26 cellular contexts compared by ENCODE assay signal in genomic region chr4:45284400-45285085, GRCh38.
DNase-seq lines count a peak whose midpoint lies in the region; ATAC-seq and TF ChIP-seq lines count a peak whose summit lies in the region.
"Had no signal": no experiment of that assay in that cellular context is flagged by ENCODE, and none has a peak within 500 bp of the region (broad histone marks: within the 10 kb centered on the region; RNA-seq: fewer than 3 reads in every experiment).

No MANE protein-coding gene starts in this region.

- no peaks in the 10 kb centered on the region for H3K9me3 ChIP-seq in upper lobe of right lung
- H3K9me3 ChIP-seq in naive thymus-derived CD4-positive, alpha-beta T cell (ENCODE audit: control insufficient read depth in 2 of 3, low read length in 3 of 3), result peaks cover 0 to 4% (median 0%) of the 10 kb centered on the region in 3 experiments
- H3K9me3 ChIP-seq: BE2C had no signal

- H3K27ac ChIP-seq in dorsolateral prefrontal cortex (peak overlapping the region in 37 of 59 donors; percentile 3 to 83 (median 48)), upper lobe of right lung (no peak overlapping the region)
- H3K27ac ChIP-seq in naive thymus-derived CD4-positive, alpha-beta T cell (ENCODE audit: low read depth, low read length), result no peak overlapping the region
- H3K27ac ChIP-seq: RWPE1 had no signal

- CTCF ChIA-PET in naive thymus-derived CD4-positive, alpha-beta T cell (lab: Charles Lee), result interaction anchor here (0.6 kb wide), 1 partner anchor 1691 kb away, joined by 3 read pairs; no protein-coding TSS in a partner anchor

- no peaks in the 10 kb centered on the region for H3K27me3 Mint-ChIP-seq in activated naive CD8-positive, alpha-beta T cell treated with anti-CD3 and anti-CD28 coated beads, Interleukin-2, amount 50 U/mL, for 24 hours
- no peaks in the 10 kb centered on the region for H3K27me3 Mint-ChIP-seq in activated naive CD8-positive, alpha-beta T cell treated with anti-CD3 and anti-CD28 coated beads for 36 hours
- H3K27me3 Mint-ChIP-seq in naive thymus-derived CD4-positive, alpha-beta T cell, result no peaks in the 10 kb centered on the region

- ATAC-seq in activated naive CD8-positive, alpha-beta T cell treated with anti-CD3 and anti-CD28 coated beads, Interleukin-2, amount 50 U/mL, for 24 hours, result peak; percentile 20
- ATAC-seq in upper lobe of right lung (peak; percentile 36), HG03045 (IDR thresholded peaks at IDR 0.05; ENCODE audit: unreplicated experiment) (no peak), HG02852 (IDR thresholded peaks at IDR 0.05; ENCODE audit: unreplicated experiment) (no peak)
- ATAC-seq in naive thymus-derived CD4-positive, alpha-beta T cell, result no peak
- ATAC-seq: K562, Panc1, SK-N-SH treated with all-trans-retinoic acid at 6 μM for 48 hours had no signal

- H3K4me3 ChIP-seq in dorsolateral prefrontal cortex (no peak overlapping the region), upper lobe of right lung (no peak overlapping the region)
- H3K4me3 ChIP-seq in naive thymus-derived CD4-positive, alpha-beta T cell (ENCODE audit: low read length), result no peak overlapping the region
- H3K4me3 ChIP-seq: K562 had no signal

- DNase-seq in activated naive CD8-positive, alpha-beta T cell treated with anti-CD3 and anti-CD28 coated beads, Interleukin-2, amount 50 U/mL, for 24 hours, result no peak
- no peak for DNase-seq in activated naive CD8-positive, alpha-beta T cell treated with anti-CD3 and anti-CD28 coated beads for 36 hours
- peak in 4 of 10 donors; percentile 38 to 51 (median 47) for DNase-seq in dorsolateral prefrontal cortex
- DNase-seq in occipital lobe (lab: John Stamatoyannopoulos, UW), result peak; percentile 14
- peak; percentile 47 for DNase-seq in upper lobe of right lung
- no peak for DNase-seq in naive thymus-derived CD4-positive, alpha-beta T cell
- DNase-seq: 8988T, ACHN, BE2C, Calu3, DMS79 treated with DMSO at 0.1 percent for 48 hours, GF-D8, Kasumi-1, NCI-H1092 treated with DMSO at 0.1 percent for 48 hours, NCI-H1436, NCI-H1930, NCI-H446, NCI-H524 treated with DMSO at 0.1 percent for 48 hours, NCI-H774 had no signal

- H3K9me3 Mint-ChIP-seq in activated naive CD8-positive, alpha-beta T cell treated with anti-CD3 and anti-CD28 coated beads, Interleukin-2, amount 50 U/mL, for 24 hours, result peaks cover 13% of the 10 kb centered on the region
- peaks cover 4% of the 10 kb centered on the region for H3K9me3 Mint-ChIP-seq in activated naive CD8-positive, alpha-beta T cell treated with anti-CD3 and anti-CD28 coated beads for 36 hours
- H3K9me3 Mint-ChIP-seq in naive thymus-derived CD4-positive, alpha-beta T cell, result peaks cover 0 to 17% (median 4%) of the 10 kb centered on the region in 11 donors

- H3K36me3 ChIP-seq in upper lobe of right lung, result no peaks in the 10 kb centered on the region
- H3K36me3 ChIP-seq in naive thymus-derived CD4-positive, alpha-beta T cell (ENCODE audit: control insufficient read depth in 2 of 3, insufficient read depth in 3 of 3, low read length in 3 of 3), result no peaks in the 10 kb centered on the region
- H3K36me3 ChIP-seq: BE2C had no signal

- no peaks in the 10 kb centered on the region for H3K4me1 Mint-ChIP-seq in activated naive CD8-positive, alpha-beta T cell treated with anti-CD3 and anti-CD28 coated beads, Interleukin-2, amount 50 U/mL, for 24 hours
- no peaks in the 10 kb centered on the region for H3K4me1 Mint-ChIP-seq in activated naive CD8-positive, alpha-beta T cell treated with anti-CD3 and anti-CD28 coated beads for 36 hours
- H3K4me1 Mint-ChIP-seq in naive thymus-derived CD4-positive, alpha-beta T cell, result no peaks in the 10 kb centered on the region
- H3K4me1 Mint-ChIP-seq: CD14-positive monocyte had no signal

- POLR2A ChIA-PET in naive thymus-derived CD4-positive, alpha-beta T cell (lab: Charles Lee), result no interaction called here

- no peaks in the 10 kb centered on the region for H3K36me3 Mint-ChIP-seq in activated naive CD8-positive, alpha-beta T cell treated with anti-CD3 and anti-CD28 coated beads, Interleukin-2, amount 50 U/mL, for 24 hours (ENCODE audit: low read depth)
- no peaks in the 10 kb centered on the region for H3K36me3 Mint-ChIP-seq in activated naive CD8-positive, alpha-beta T cell treated with anti-CD3 and anti-CD28 coated beads for 36 hours
- H3K36me3 Mint-ChIP-seq in naive thymus-derived CD4-positive, alpha-beta T cell, result no peaks in the 10 kb centered on the region
- H3K36me3 Mint-ChIP-seq: CD14-positive monocyte had no signal

- intact Hi-C loops in dorsolateral prefrontal cortex (cut with DNase I) (no loop called here), upper lobe of right lung (cut with DNase I) (no loop called here)
- intact Hi-C loops in naive thymus-derived CD4-positive, alpha-beta T cell (cut with micrococcal nuclease), result no loop called here

- H3K4me3 Mint-ChIP-seq in activated naive CD8-positive, alpha-beta T cell treated with anti-CD3 and anti-CD28 coated beads, Interleukin-2, amount 50 U/mL, for 24 hours, result no peak overlapping the region
- no peak overlapping the region for H3K4me3 Mint-ChIP-seq in activated naive CD8-positive, alpha-beta T cell treated with anti-CD3 and anti-CD28 coated beads for 36 hours
- H3K4me3 Mint-ChIP-seq in naive thymus-derived CD4-positive, alpha-beta T cell, result no peak overlapping the region
- H3K4me3 Mint-ChIP-seq: CD14-positive monocyte had no signal

- no peak for TF ChIP-seq CTCF in dorsolateral prefrontal cortex (IDR thresholded peaks at IDR 0.05 in 54 of 56, conservative IDR thresholded peaks at IDR 0.05 in 2 of 56; ENCODE audit: low read depth in 1 of 56, partially characterized antibody in 56 of 56)
- TF ChIP-seq CTCF in upper lobe of right lung (IDR thresholded peaks at IDR 0.05), result no peak

- no peaks in the 10 kb centered on the region for H3K27me3 ChIP-seq in dorsolateral prefrontal cortex
- H3K27me3 ChIP-seq in upper lobe of right lung, result no peaks in the 10 kb centered on the region
- no peaks in the 10 kb centered on the region for H3K27me3 ChIP-seq in naive thymus-derived CD4-positive, alpha-beta T cell (ENCODE audit: control insufficient read depth in 2 of 2, insufficient read depth in 2 of 2, low read length in 2 of 2)
- H3K27me3 ChIP-seq: BE2C had no signal

- no peaks in the 10 kb centered on the region for H3K4me1 ChIP-seq in upper lobe of right lung
- H3K4me1 ChIP-seq in naive thymus-derived CD4-positive, alpha-beta T cell (ENCODE audit: control insufficient read depth in 2 of 2, insufficient read depth in 2 of 2, low read length in 2 of 2), result no peaks in the 10 kb centered on the region
- H3K4me1 ChIP-seq: BE2C had no signal

- H3K27ac Mint-ChIP-seq in activated naive CD8-positive, alpha-beta T cell treated with anti-CD3 and anti-CD28 coated beads, Interleukin-2, amount 50 U/mL, for 24 hours, result no peak overlapping the region
- no peak overlapping the region for H3K27ac Mint-ChIP-seq in activated naive CD8-positive, alpha-beta T cell treated with anti-CD3 and anti-CD28 coated beads for 36 hours
- H3K27ac Mint-ChIP-seq in naive thymus-derived CD4-positive, alpha-beta T cell, result no peak overlapping the region
- H3K27ac Mint-ChIP-seq: CD14-positive monocyte had no signal

Comparison
In these comparisons a context has a peak if more than half of its experiments do, and no peak if none do; other contexts are left out.
1. ATAC-seq: peak in activated naive CD8-positive, alpha-beta T cell treated with anti-CD3 and anti-CD28 coated beads, Interleukin-2, amount 50 U/mL, for 24 hours (single experiment) and upper lobe of right lung (single experiment); none in naive thymus-derived CD4-positive, alpha-beta T cell (single experiment), HG03045 (single experiment) and HG02852 (single experiment).
2. DNase-seq: peak in occipital lobe (single experiment) and upper lobe of right lung (single experiment); none in activated naive CD8-positive, alpha-beta T cell treated with anti-CD3 and anti-CD28 coated beads, Interleukin-2, amount 50 U/mL, for 24 hours (single experiment), activated naive CD8-positive, alpha-beta T cell treated with anti-CD3 and anti-CD28 coated beads for 36 hours (single experiment) and naive thymus-derived CD4-positive, alpha-beta T cell (0 of 9).
3. H3K27ac ChIP-seq: peak in dorsolateral prefrontal cortex (37 of 59); none in upper lobe of right lung (single experiment) and naive thymus-derived CD4-positive, alpha-beta T cell (single experiment).